In the genomic region with DNA sequence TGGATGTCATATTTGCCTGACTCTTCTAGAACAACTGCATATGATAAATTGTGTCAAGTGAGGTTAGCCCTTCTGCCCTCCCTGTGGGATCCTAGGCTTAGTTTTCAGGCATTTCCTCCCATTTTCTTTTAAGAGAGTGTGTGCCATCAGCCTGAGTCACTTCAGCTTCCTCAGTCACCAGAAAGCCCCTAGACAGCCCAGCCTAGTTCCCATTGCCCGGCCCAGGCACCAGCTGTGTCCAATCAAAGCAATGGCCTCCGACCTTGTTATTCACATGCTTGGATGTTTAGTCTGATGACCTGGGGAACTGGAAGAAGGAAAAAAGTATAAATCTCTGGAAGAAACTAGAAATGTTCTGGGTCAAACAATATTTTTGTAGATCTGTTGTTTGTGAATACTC, we compare ENCODE assay signal across 11 cellular contexts.
DNase-seq lines count a peak whose midpoint lies in the region; ATAC-seq and TF ChIP-seq lines count a peak whose summit lies in the region.
"Had no signal": no experiment of that assay in that cellular context is flagged by ENCODE, and none has a peak within 500 bp of the region (broad histone marks: within the 10 kb centered on the region; RNA-seq: fewer than 3 reads in every experiment).

No MANE protein-coding gene starts in this region.

- peaks cover 0 to 44% (median 25%) of the 10 kb centered on the region in 4 donors for H3K4me1 ChIP-seq in esophagus muscularis mucosa

- no peak for ATAC-seq in HG02678 (IDR thresholded peaks at IDR 0.05; ENCODE audit: unreplicated experiment)

- DNase-seq in AG09309 (ENCODE audit: low read depth) (peak; percentile 43), MV-4-11 (lab: John Stamatoyannopoulos, UW) (peak; percentile 30), esophagus muscularis mucosa (ENCODE audit: extremely low spot score) (no peak), mucosa of gallbladder (ENCODE audit: low spot score) (peak; percentile 19), NCI-H446 (lab: John Stamatoyannopoulos, UW) (no peak), retina (no peak)
- no peak for DNase-seq in stimulated activated CD4-positive, alpha-beta T cell treated with anti-CD3 and anti-CD28 coated beads, Interleukin-4, amount 100 ng/mL, for 1 hour
- DNase-seq: CD4-positive, CD25-positive, alpha-beta regulatory T cell; midbrain had no signal

- H3K27ac ChIP-seq in esophagus muscularis mucosa (replicated peaks in 1 of 4): peak overlapping the region; percentile 35 to 64 (median 47)
- H3K27ac ChIP-seq: VCaP had no signal

- TF ChIP-seq POLR2A in esophagus muscularis mucosa (IDR thresholded peaks at IDR 0.05; ENCODE audit: low read depth): no peak

- no peaks in the 10 kb centered on the region for H3K9me3 ChIP-seq in esophagus muscularis mucosa

- no peaks in the 10 kb centered on the region for H3K27me3 ChIP-seq in esophagus muscularis mucosa

- TF ChIP-seq CTCF in AG09309 (IDR thresholded peaks at IDR 0.05; ENCODE audit: control insufficient read depth, insufficient read depth, low read depth, low read length, missing control alignments) (no peak), esophagus muscularis mucosa (IDR thresholded peaks at IDR 0.05) (no peak)

- H3K36me3 ChIP-seq in esophagus muscularis mucosa: no peaks in the 10 kb centered on the region

- 51% methylated on average over 2 of the region's 2 CpGs for WGBS in esophagus muscularis mucosa

- no peak overlapping the region for H3K4me3 ChIP-seq in AG09309 (ENCODE audit: control insufficient read depth, low read depth, low read length)
- no peak overlapping the region for H3K4me3 ChIP-seq in esophagus muscularis mucosa

- intact Hi-C loops in esophagus muscularis mucosa (cut with DNase I): loop anchor here (10.0 kb wide), 1 partner anchor 318 kb away; no protein-coding TSS in a partner anchor

- no peak for TF ChIP-seq EP300 in esophagus muscularis mucosa (IDR thresholded peaks at IDR 0.05)

Comparison
In these comparisons a context has a peak if more than half of its experiments do, and no peak if none do; other contexts are left out.
1. DNase-seq: peak in AG09309 (single experiment), MV-4-11 (single experiment) and mucosa of gallbladder (single experiment); none in esophagus muscularis mucosa (single experiment), NCI-H446 (0 of 2), stimulated activated CD4-positive, alpha-beta T cell treated with anti-CD3 and anti-CD28 coated beads, Interleukin-4, amount 100 ng/mL, for 1 hour (single experiment) and retina (single experiment).